ENCODE assay signal across 20 cellular contexts in the genomic region with DNA sequence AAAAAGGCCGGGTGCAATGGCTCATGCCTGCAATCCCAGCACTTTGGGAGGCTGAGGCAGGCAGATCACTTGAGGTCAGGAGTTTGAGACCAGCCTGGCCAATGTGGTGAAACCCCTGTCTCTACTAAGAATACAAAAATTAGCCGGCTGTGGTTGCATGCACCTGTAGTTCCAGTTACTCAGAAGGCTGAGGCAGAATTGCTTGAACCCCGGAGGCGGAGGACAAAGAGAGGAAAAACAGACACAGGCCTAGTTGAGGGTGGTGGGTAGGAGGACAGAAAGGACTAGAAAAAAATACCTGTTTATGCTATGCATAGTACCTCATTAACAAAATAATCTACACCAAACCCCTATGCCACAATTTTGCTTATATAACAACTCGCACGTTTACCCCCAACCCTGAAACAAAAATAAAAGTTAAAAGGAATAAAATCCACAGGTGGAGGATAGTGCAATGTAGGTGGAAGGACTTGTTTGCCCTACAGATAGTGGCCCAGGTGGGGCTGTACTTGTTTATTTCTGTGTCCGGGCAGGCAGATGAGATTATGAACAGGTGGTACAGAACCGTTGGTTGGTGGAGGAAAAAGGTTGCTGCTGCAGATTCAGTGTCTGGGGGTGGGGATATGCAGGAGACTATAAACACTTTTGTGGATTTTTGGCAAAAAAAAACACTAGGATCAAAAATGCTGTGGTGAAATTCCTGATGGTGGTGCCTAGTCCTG. TPM values are rescaled to one million over a fixed set of nuclear protein-coding genes. Genes with fewer than 3 reads are reported as not detected.
DNase-seq lines count a peak whose midpoint lies in the region; ATAC-seq, FAIRE-seq and TF ChIP-seq lines count a peak whose summit lies in the region.
"Had no signal": no experiment of that assay in that cellular context is flagged by ENCODE, and none has a peak within 500 bp of the region (broad histone marks: within the 10 kb centered on the region; RNA-seq: fewer than 3 reads in every experiment).

No MANE protein-coding gene starts in this region.

- no peak overlapping the region for H2AK5ac ChIP-seq in H9 (ENCODE audit: insufficient read length, low read length)

- no peak overlapping the region for H3K18ac ChIP-seq in H9 (ENCODE audit: insufficient read length, low read depth, low read length)

- H3K27ac Mint-ChIP-seq in H9 (peak overlapping the region in 2 of 3 experiments; percentile 31 to 54; a peak in 4 of 7 replicates), brain (peak overlapping the region in 3 of 5 experiments; percentile 8 to 82 (median 80))

- intact Hi-C loops in psoas muscle (cut with DNase I): no loop called here

- H4K5ac ChIP-seq in H9 (ENCODE audit: insufficient read length, low read depth, low read length): no peak overlapping the region

- no peak overlapping the region for H2BK20ac ChIP-seq in H9 (ENCODE audit: low read depth, low read length, poor library complexity, severe bottlenecking)

- TF ChIP-seq CTCF in H9 (conservative IDR thresholded peaks at IDR 0.05): no peak
- TF ChIP-seq CTCF in brain (conservative IDR thresholded peaks at IDR 0.05): no peak
- no peak for TF ChIP-seq CTCF in psoas muscle (IDR thresholded peaks at IDR 0.05)

- H3K14ac ChIP-seq in H9 (ENCODE audit: insufficient read depth, low read length): no peak overlapping the region

- H3K27me3 ChIP-seq in BLaER1 (no peaks in the 10 kb centered on the region), H9 (ENCODE audit: insufficient read depth, low read length) (no peaks in the 10 kb centered on the region), psoas muscle (ENCODE audit: insufficient read depth in 3 of 3, low read length in 2 of 3) (no peaks in the 10 kb centered on the region), H7 (ENCODE audit: control insufficient read depth, insufficient read depth, low read length) (no peaks in the 10 kb centered on the region)
- H3K27me3 ChIP-seq: brain microvascular endothelial cell, esophagus squamous epithelium, MG63 had no signal

- no CpG with 5 or more reads among the region's 8 CpGs for WGBS in H9 (ENCODE audit: extremely low coverage, insufficient read length, low lambda C conversion rate)
- WGBS in psoas muscle, 3 donors: 71 to 80% (median 71%) methylated on average over 8 of the region's 8 CpGs

- no peak overlapping the region for H2BK15ac ChIP-seq in H9 (ENCODE audit: low read depth, low read length)

- H3K23me2 ChIP-seq in H9 (ENCODE audit: insufficient read length, low read depth, low read length, poor library complexity, severe bottlenecking): no peaks in the 10 kb centered on the region

- H2BK5ac ChIP-seq in H9 (ENCODE audit: insufficient read length, low read length): no peak overlapping the region

- no peak overlapping the region for H2BK120ac ChIP-seq in H9 (ENCODE audit: low read depth, low read length, poor library complexity, severe bottlenecking)

- H4K8ac ChIP-seq in H9 (replicated peaks; ENCODE audit: insufficient read length, low read depth, low read length): no peak overlapping the region

- FAIRE-seq in RCC 7860 (lab: Jason Lieb, UNC): no peak

- H3K4me3 ChIP-seq in BLaER1: peak overlapping the region; percentile 22; the same call in 1 of the 2 replicates
- peak overlapping the region; percentile 53 for H3K4me3 ChIP-seq in psoas muscle
- H3K4me3 ChIP-seq in H7 (ENCODE audit: insufficient read depth, low read depth, low read length): no peak overlapping the region
- H3K4me3 ChIP-seq: esophagus squamous epithelium, MG63 had no signal

- no peak overlapping the region for H3K27ac ChIP-seq in BLaER1
- H3K27ac ChIP-seq in H9 (ENCODE audit: insufficient read length, low read depth, low read length): no peak overlapping the region
- H3K27ac ChIP-seq in psoas muscle: peak overlapping the region; percentile 83
- H3K27ac ChIP-seq: brain microvascular endothelial cell had no signal

- H3K36me3 ChIP-seq in BLaER1 (peaks cover 85% of the 10 kb centered on the region), psoas muscle (ENCODE audit: insufficient read depth in 1 of 2, low read depth in 1 of 2) (no peaks in the 10 kb centered on the region), H7 (replicated peaks; ENCODE audit: control insufficient read depth, insufficient read depth, low read length) (no peaks in the 10 kb centered on the region)

- H3K23ac ChIP-seq in H9 (ENCODE audit: insufficient read length, low read depth, low read length): no peak overlapping the region

- H3K4me2 ChIP-seq in BLaER1 (no peak overlapping the region), H9 (ENCODE audit: insufficient read depth, insufficient read length, low read length) (no peak overlapping the region)

- H3K56ac ChIP-seq in H9 (ENCODE audit: insufficient read length, low read depth, low read length): no peak overlapping the region

- no peaks in the 10 kb centered on the region for H3K79me1 ChIP-seq in H9 (ENCODE audit: insufficient read depth, low read depth, low read length, poor library complexity, severe bottlenecking)

- H4K91ac ChIP-seq in H9 (ENCODE audit: insufficient read length, low read depth, low read length): no peak overlapping the region

- peaks cover 9 to 17% of the 10 kb centered on the region in 2 experiments for H3K4me1 Mint-ChIP-seq in H9
- peaks cover 32% of the 10 kb centered on the region for H3K4me1 Mint-ChIP-seq in brain

- ATAC-seq in psoas muscle: no peak
- ATAC-seq: PC-3, sciatic nerve, SK-N-SH treated with all-trans-retinoic acid at 6 μM for 48 hours had no signal

- H3K9me3 ChIP-seq in BLaER1 (peaks cover 91% of the 10 kb centered on the region), H9 (ENCODE audit: control insufficient read depth, low read depth, low read length) (peaks cover 5% of the 10 kb centered on the region), psoas muscle (no peaks in the 10 kb centered on the region)
- H3K9me3 ChIP-seq: MG63 had no signal

- H3K9me3 Mint-ChIP-seq in H9: peaks cover 60 to 70% of the 10 kb centered on the region in 2 experiments
- peaks cover 53 to 73% (median 65%) of the 10 kb centered on the region in 5 experiments for H3K9me3 Mint-ChIP-seq in brain

- H2AFZ ChIP-seq in H9 (ENCODE audit: low read length): no peak overlapping the region

- no peak overlapping the region for H3K4ac ChIP-seq in H9 (ENCODE audit: low read depth, low read length)

- DNase-seq in H9: no peak
- DNase-seq in psoas muscle: no peak
- DNase-seq in RCC 7860 (ENCODE audit: low spot score): no peak
- DNase-seq in occipital lobe (lab: John Stamatoyannopoulos, UW): no peak
- DNase-seq in H7: no peak
- DNase-seq in glomerular visceral epithelial cell (ENCODE audit: extremely low spot score): no peak
- DNase-seq: activated naive CD4-positive, alpha-beta T cell; brain microvascular endothelial cell; DMS153; esophagus squamous epithelium; islet precursor cell; mesendoderm; MG63; PC-3; stimulated activated CD4-positive, alpha-beta T cell treated with anti-CD3 and anti-CD28 coated beads, Interleukin-1b, Interleukin-23, amount 100 ng/mL, for 48 hours; substantia nigra had no signal

- H3T11ph ChIP-seq in H9 (ENCODE audit: low read length): no peak overlapping the region

- H3K9ac ChIP-seq in BLaER1 (no peak overlapping the region), H9 (ENCODE audit: extremely low read depth, insufficient read length, low read length) (no peak overlapping the region)

- peaks cover 55 to 66% (median 64%) of the 10 kb centered on the region in 3 experiments for H3K36me3 Mint-ChIP-seq in H9 (ENCODE audit: insufficient read depth in 1 of 3, low read depth in 3 of 3)
- peaks cover 90% of the 10 kb centered on the region for H3K36me3 Mint-ChIP-seq in brain

- H3K4me3 Mint-ChIP-seq in H9: no peak overlapping the region; a peak in 1 of 5 replicates
- peak overlapping the region in 1 of 5 experiments; percentile 45 for H3K4me3 Mint-ChIP-seq in brain

- peaks cover 5% of the 10 kb centered on the region; the same call in 1 of the 2 replicates for H3K79me2 ChIP-seq in H9 (ENCODE audit: insufficient read depth, low read length)

- H3K4me1 ChIP-seq in BLaER1: no peaks in the 10 kb centered on the region; the same call in 1 of the 2 replicates
- no peaks in the 10 kb centered on the region for H3K4me1 ChIP-seq in H9 (ENCODE audit: insufficient read depth, low read length)
- peaks cover 10% of the 10 kb centered on the region for H3K4me1 ChIP-seq in psoas muscle

- H2BK12ac ChIP-seq in H9 (ENCODE audit: insufficient read length, low read depth, low read length): no peak overlapping the region

- H4K20me1 ChIP-seq in BLaER1: no peaks in the 10 kb centered on the region
- no peaks in the 10 kb centered on the region for H4K20me1 ChIP-seq in H9 (ENCODE audit: control insufficient read depth, insufficient read depth, insufficient read length)

- H3K27me3 Mint-ChIP-seq in H9 (ENCODE audit: low read depth) (no peaks in the 10 kb centered on the region; the same call in 1 of the 2 replicates), brain (peaks cover 2% of the 10 kb centered on the region)

RNA-seq across cellular contexts. Expression of gene ZNF680, which starts 5.1 kb away (rescaled TPM):
- total RNA-seq in H9 (2021): 19.3 and 21.3 TPM in 2 replicates
- 5.1 TPM for polyA plus RNA-seq in brain (ENCODE audit: insufficient read depth, low read depth, low replicate concordance)
- total RNA-seq in psoas muscle: 10 to 100 TPM; 16.3 to 18.3 (median 17.1) TPM
- 10 to 100 TPM in 1 of 3 donors, 1 to 10 TPM in 2; 3.3 to 16.1 (median 5.4) TPM for polyA plus RNA-seq in psoas muscle
- total RNA-seq in occipital lobe: 73.6 TPM
- not detected in 2 replicates for total RNA-seq in H7 (2014; rRNA removed; shearing (Covaris generic))

Comparison
In these comparisons a context has a peak if more than half of its experiments do, and no peak if none do; other contexts are left out.
1. RNA of gene ZNF680, which starts 5.1 kb away (total RNA-seq): 73.6 TPM in occipital lobe (single experiment), 19.3 to 21.3 TPM in H9 and 16.3 to 18.3 TPM in psoas muscle; not detected in H7; every median in the first group is over 10 times any median in the second.